ENCODE assay signal across 19 cellular contexts in the genomic region with DNA sequence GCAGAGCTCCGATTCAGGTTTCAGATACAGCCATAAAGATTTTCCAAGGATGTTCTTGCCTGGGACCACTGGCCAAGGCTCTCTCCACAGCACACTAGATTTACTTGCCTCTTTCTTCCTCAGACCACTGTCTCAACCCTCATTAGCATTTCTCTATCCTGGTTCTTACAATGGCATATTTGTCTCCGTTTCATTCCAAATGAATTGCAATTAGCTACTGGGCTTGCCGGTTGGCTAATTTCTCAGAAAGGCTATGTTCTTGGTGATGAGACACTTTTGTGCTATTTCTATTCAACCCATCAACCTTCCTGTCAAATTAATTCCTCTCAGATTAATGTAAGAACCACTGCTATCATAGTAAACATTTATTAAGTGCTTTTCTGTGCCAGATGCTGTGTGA.
DNase-seq lines count a peak whose midpoint lies in the region; ATAC-seq lines count a peak whose summit lies in the region.
"Had no signal": no experiment of that assay in that cellular context is flagged by ENCODE, and none has a peak within 500 bp of the region (broad histone marks: within the 10 kb centered on the region; RNA-seq: fewer than 3 reads in every experiment).

No MANE protein-coding gene starts in this region.

- DNase-seq in Ammon's horn (ENCODE audit: low spot score) (peak; percentile 39), astrocyte of the hippocampus (ENCODE audit: low read depth, low spot score) (peak; percentile 39), hippocampal formation (lab: John Stamatoyannopoulos, UW) (peak; percentile 7 to 10), putamen (ENCODE audit: low spot score) (peak; percentile 9), HAP-1 (ENCODE audit: low spot score in 2 of 2) (no peak), Right ventricle myocardium superior (no peak)
- no peak for DNase-seq in activated T-cell treated with anti-CD3 and anti-CD28 coated beads, Interleukin-2, amount 50 U/mL, for 1 hour
- DNase-seq: 8988T; ACHN; CD4-positive, CD25-positive, alpha-beta regulatory T cell; HCEC 1CT; MM.1S; NCI-H2029 treated with DMSO at 0.1 percent for 48 hours; NCI-H446 treated with DMSO at 0.1 percent for 48 hours; NCI-H526 treated with DMSO at 0.1 percent for 48 hours; SK-N-SH had no signal

- no peaks in the 10 kb centered on the region for H3K36me3 ChIP-seq in HAP-1 (replicated peaks)
- H3K36me3 ChIP-seq: BLaER1 had no signal

- no peaks in the 10 kb centered on the region for H3K27me3 ChIP-seq in HAP-1 (ENCODE audit: low read depth)
- H3K27me3 ChIP-seq: BLaER1 had no signal

- no peaks in the 10 kb centered on the region for H3K9me3 ChIP-seq in HAP-1
- H3K9me3 ChIP-seq: BLaER1, SK-N-SH had no signal

- no peaks in the 10 kb centered on the region for H3K4me1 ChIP-seq in HAP-1

- in situ Hi-C loops in HAP-1 (cut with MboI; ENCODE audit: low sequenced_read_pairs) = no loop called here

- H3K4me3 ChIP-seq in HAP-1 = no peak overlapping the region
- H3K4me3 ChIP-seq: BLaER1, GM23338 had no signal

- no peak for ATAC-seq in Right ventricle myocardium superior (ENCODE audit: poor library complexity)
- ATAC-seq: GM23338, Panc1 had no signal

- intact Hi-C loops in Right ventricle myocardium superior (cut with DNase I) = no loop called here

Comparison
In these comparisons a context has a peak if more than half of its experiments do, and no peak if none do; other contexts are left out.
1. DNase-seq: peak in Ammon's horn (single experiment), astrocyte of the hippocampus (single experiment), hippocampal formation (2 of 2) and putamen (single experiment); none in activated T-cell treated with anti-CD3 and anti-CD28 coated beads, Interleukin-2, amount 50 U/mL, for 1 hour (single experiment), HAP-1 (0 of 2) and Right ventricle myocardium superior (single experiment).